In the genomic region with DNA sequence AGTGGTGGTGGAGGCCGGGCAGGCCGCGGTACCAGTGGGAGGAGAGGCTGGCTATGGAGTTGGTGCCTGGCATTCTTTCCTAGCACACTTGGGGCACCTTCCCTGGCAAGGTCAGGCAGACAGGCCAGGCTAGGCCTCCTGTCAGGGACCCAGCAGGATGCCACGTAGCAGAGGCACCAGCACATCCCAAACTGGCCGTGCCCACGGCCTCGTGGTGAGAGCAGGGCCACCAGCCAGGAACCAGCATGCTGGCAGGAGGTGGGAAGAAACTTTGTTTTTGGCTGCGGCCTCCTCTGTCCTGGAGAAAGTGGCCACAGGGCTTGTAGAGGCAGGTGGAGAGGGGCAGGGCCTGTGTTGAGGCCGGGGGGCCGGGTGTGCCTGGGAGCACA, we compare ENCODE assay signal across 19 cellular contexts. TPM values are rescaled to one million over a fixed set of nuclear protein-coding genes. Genes with fewer than 3 reads are reported as not detected.
"Had no signal": no experiment of that assay in that cellular context is flagged by ENCODE, and none has a peak within 500 bp of the region (broad histone marks: within the 10 kb centered on the region; RNA-seq: fewer than 3 reads in every experiment).

No MANE protein-coding gene starts in this region.

- H3K9me3 Mint-ChIP-seq: effector memory CD8-positive, alpha-beta T cell; stimulated activated naive CD8-positive, alpha-beta T cell treated with anti-CD3 and anti-CD28 coated beads, Interleukin-15, Interleukin-2, amounts not matched to agents 100 ng/mL and 50 ng/mL, for 24 hours had no signal

- DNase-seq: activated CD4-positive, alpha-beta memory T cell treated with anti-CD3 and anti-CD28 coated beads, Interleukin-2, amount 10 ng/mL, durations not matched to agents 7 days and 5 days; activated CD4-positive, alpha-beta T cell treated with anti-CD3 and anti-CD28 coated beads for 48 hours; activated CD4-positive, CD25-positive, alpha-beta regulatory T cell; activated CD8-positive, alpha-beta memory T cell treated with anti-CD3 and anti-CD28 coated beads, Interleukin-2, amount 10 ng/mL, durations not matched to agents 7 days and 5 days; dermis blood vessel endothelial cell; effector memory CD8-positive, alpha-beta T cell; foreskin fibroblast; kidney glomerular epithelial cell; mesenchymal stem cell; naive B cell; stimulated activated CD4-positive, alpha-beta T cell treated with anti-CD3 and anti-CD28 coated beads, Interleukin-2, amount 100 ng/mL, for 24 hours; T1000; uterus had no signal

- H3K27ac ChIP-seq: tibial nerve, uterus had no signal

- H3K4me3 ChIP-seq: mucosa of descending colon, tibial nerve, uterus had no signal

- H3K27me3 Mint-ChIP-seq: activated naive CD8-positive, alpha-beta T cell had no signal

- H3K4me1 ChIP-seq: uterus had no signal

- H3K4me3 Mint-ChIP-seq: activated CD4-positive, alpha-beta memory T cell treated with anti-CD3 and anti-CD28 coated beads, Interleukin-2, amount 10 ng/mL, durations not matched to agents 7 days and 5 days; activated CD8-positive, alpha-beta memory T cell treated with anti-CD3 and anti-CD28 coated beads, Interleukin-2, amount 10 ng/mL, durations not matched to agents 7 days and 5 days; effector memory CD8-positive, alpha-beta T cell; stimulated activated naive CD8-positive, alpha-beta T cell treated with anti-CD3 and anti-CD28 coated beads, Interleukin-15, Interleukin-2, amounts not matched to agents 100 ng/mL and 50 ng/mL, for 24 hours had no signal

- H3K27me3 ChIP-seq: uterus had no signal

- H3K36me3 Mint-ChIP-seq: naive B cell, T-cell had no signal

- ATAC-seq: activated CD8-positive, alpha-beta memory T cell treated with anti-CD3 and anti-CD28 coated beads, Interleukin-2, amount 10 ng/mL, durations not matched to agents 7 days and 5 days; effector memory CD8-positive, alpha-beta T cell; left ventricle myocardium superior; mucosa of descending colon; T-cell had no signal

- H3K27ac Mint-ChIP-seq: activated CD4-positive, alpha-beta memory T cell treated with anti-CD3 and anti-CD28 coated beads, Interleukin-2, amount 10 ng/mL, durations not matched to agents 7 days and 5 days; activated CD8-positive, alpha-beta memory T cell treated with anti-CD3 and anti-CD28 coated beads, Interleukin-2, amount 10 ng/mL, durations not matched to agents 7 days and 5 days; activated naive CD8-positive, alpha-beta T cell; effector memory CD8-positive, alpha-beta T cell; stimulated activated naive CD8-positive, alpha-beta T cell treated with anti-CD3 and anti-CD28 coated beads, Interleukin-15, Interleukin-2, amounts not matched to agents 100 ng/mL and 50 ng/mL, for 24 hours had no signal

- H3K36me3 ChIP-seq: tibial nerve, uterus had no signal

- H3K9me3 ChIP-seq: mucosa of descending colon, uterus had no signal

RNA-seq across cellular contexts. Expression of gene CBFA2T3, which starts 57.6 kb away (rescaled TPM):
- total RNA-seq: activated CD4-positive, alpha-beta memory T cell treated with anti-CD3 and anti-CD28 coated beads, Interleukin-2, amount 10 ng/mL, durations not matched to agents 7 days and 5 days; dermis blood vessel endothelial cell had no signal
